Comparison of ENCODE assay signal across 21 cellular contexts in genomic region chr10:44357141-44357540, GRCh38.
"Had no signal": no experiment of that assay in that cellular context is flagged by ENCODE, and none has a peak within 500 bp of the region (broad histone marks: within the 10 kb centered on the region; RNA-seq: fewer than 3 reads in every experiment).

No MANE protein-coding gene starts in this region.

- H3K4me1 Mint-ChIP-seq: naive B cell; stimulated activated naive B cell treated with anti-CD40 and anti-IgM and Interleukin-4, amounts not matched to agents 10 μg/mL and 1 μg/mL and 100 μg/mL, for 72 hours; stimulated activated naive CD8-positive, alpha-beta T cell treated with anti-CD3 and anti-CD28 coated beads, Interleukin-15, amount 100 ng/mL, for 72 hours had no signal

- H3K27ac ChIP-seq: colonic mucosa, esophagus squamous epithelium, neutrophil, right atrium auricular region, sigmoid colon, skin epidermis, testis, tibial nerve had no signal

- H3K36me3 Mint-ChIP-seq: naive B cell; stimulated activated naive B cell treated with anti-CD40 and anti-IgM and Interleukin-4, amounts not matched to agents 10 μg/mL and 1 μg/mL and 100 μg/mL, for 72 hours had no signal

- H3K27me3 ChIP-seq: colonic mucosa, esophagus squamous epithelium, right atrium auricular region, sigmoid colon, testis, tibial nerve had no signal

- ATAC-seq: left cardiac atrium; left ventricle myocardium superior; stimulated activated naive B cell treated with anti-CD40 and anti-IgM and Interleukin-4, amounts not matched to agents 10 μg/mL and 1 μg/mL and 100 μg/mL, for 72 hours; stimulated activated naive CD8-positive, alpha-beta T cell treated with anti-CD3 and anti-CD28 coated beads, Interleukin-15, amount 100 ng/mL, for 72 hours had no signal

- DNase-seq: colonic mucosa; dermis blood vessel endothelial cell; esophagus squamous epithelium; foreskin fibroblast; kidney; left cardiac atrium; left ventricle myocardium superior; mesendoderm; naive B cell; sigmoid colon; stimulated activated CD4-positive, alpha-beta T cell treated with anti-CD3 and anti-CD28 coated beads, Interleukin-2, amount 100 ng/mL, for 24 hours; stimulated activated CD4-positive, alpha-beta T cell treated with anti-CD3 and anti-CD28 coated beads, Interleukin-4, amount 100 ng/mL, for 4 hours; stimulated activated naive B cell treated with anti-CD40 and anti-IgM and Interleukin-4, amounts not matched to agents 10 μg/mL and 1 μg/mL and 100 μg/mL, for 72 hours; stimulated activated naive CD8-positive, alpha-beta T cell treated with anti-CD3 and anti-CD28 coated beads, Interleukin-15, amount 100 ng/mL, for 72 hours; testis had no signal

- H3K9me3 ChIP-seq: colonic mucosa, esophagus squamous epithelium, neutrophil, right atrium auricular region, sigmoid colon, testis, tibial nerve had no signal

- H3K9me3 Mint-ChIP-seq: nephron; stimulated activated naive B cell treated with anti-CD40 and anti-IgM and Interleukin-4, amounts not matched to agents 10 μg/mL and 1 μg/mL and 100 μg/mL, for 72 hours; stimulated activated naive CD8-positive, alpha-beta T cell treated with anti-CD3 and anti-CD28 coated beads, Interleukin-15, amount 100 ng/mL, for 72 hours had no signal

- H3K4me3 Mint-ChIP-seq: naive B cell; nephron; stimulated activated naive B cell treated with anti-CD40 and anti-IgM and Interleukin-4, amounts not matched to agents 10 μg/mL and 1 μg/mL and 100 μg/mL, for 72 hours; stimulated activated naive CD8-positive, alpha-beta T cell treated with anti-CD3 and anti-CD28 coated beads, Interleukin-15, amount 100 ng/mL, for 72 hours had no signal

- H3K4me1 ChIP-seq: colonic mucosa had no signal

- H3K4me3 ChIP-seq: colonic mucosa, esophagus squamous epithelium, lung, right atrium auricular region, sigmoid colon, skin epidermis, testis, tibial nerve had no signal

- FAIRE-seq: kidney had no signal

- H3K36me3 ChIP-seq: colonic mucosa, esophagus squamous epithelium, neutrophil, right atrium auricular region, sigmoid colon had no signal
